Comparison of ENCODE assay signal across 37 cellular contexts in genomic region chr17:69082696-69083095, GRCh38. TPM values are rescaled to one million over a fixed set of nuclear protein-coding genes. Genes with fewer than 3 reads are reported as not detected.
"Had no signal": no experiment of that assay in that cellular context is flagged by ENCODE, and none has a peak within 500 bp of the region (broad histone marks: within the 10 kb centered on the region; RNA-seq: fewer than 3 reads in every experiment).

No MANE protein-coding gene starts in this region.

- H3K4me2 ChIP-seq: KMS-11 had no signal

- H3K27me3 ChIP-seq: MG63 had no signal

- H3K36me3 ChIP-seq: MG63 had no signal

- H3K4me3 ChIP-seq: MG63 had no signal

- DNase-seq: Karpas-422, Kasumi-1, MG63, MM.1S, MV-4-11, NCI-H1048, NCI-H1092, NCI-H1092 treated with DMSO at 0.1 percent for 48 hours, NCI-H1105, NCI-H1105 treated with DMSO at 0.1 percent for 48 hours, NCI-H1417, NCI-H1417 treated with DMSO at 0.1 percent for 48 hours, NCI-H1436, NCI-H1436 treated with DMSO at 0.1 percent for 48 hours, NCI-H146, NCI-H1694, NCI-H1694 treated with DMSO at 0.1 percent for 48 hours, NCI-H187, NCI-H187 treated with DMSO at 0.1 percent for 48 hours, NCI-H1930, NCI-H2029, NCI-H2029 treated with DMSO at 0.1 percent for 48 hours, NCI-H2081, NCI-H2081 treated with DMSO at 0.1 percent for 48 hours, NCI-H2107, NCI-H2171, NCI-H2171 treated with DMSO at 0.1 percent for 48 hours, NCI-H2227 treated with DMSO at 0.1 percent for 48 hours, NCI-H226, NCI-H345, NCI-H446, NCI-H446 treated with DMSO at 0.1 percent for 48 hours, NCI-H510A, NCI-H510A treated with DMSO at 0.1 percent for 48 hours had no signal

- H3K27ac ChIP-seq: KMS-11 had no signal

- H3K9me3 ChIP-seq: MG63 had no signal

- H3K9ac ChIP-seq: KMS-11 had no signal

RNA-seq across cellular contexts. Expression of gene ABCA9, which starts 22.0 kb away (rescaled TPM):
- total RNA-seq: LHCN-M2, M059J had no signal

RNA-seq across cellular contexts. Expression of gene ABCA6, which starts 59.0 kb away (rescaled TPM):
- total RNA-seq: M059J had no signal
